Comparison of ENCODE assay signal across 26 cellular contexts in genomic region chr18:67385455-67385854, GRCh38.
DNase-seq lines count a peak whose midpoint lies in the region; FAIRE-seq and TF ChIP-seq lines count a peak whose summit lies in the region.
"Had no signal": no experiment of that assay in that cellular context is flagged by ENCODE, and none has a peak within 500 bp of the region (broad histone marks: within the 10 kb centered on the region; RNA-seq: fewer than 3 reads in every experiment).

No MANE protein-coding gene starts in this region.

- no peaks in the 10 kb centered on the region for H3K27me3 Mint-ChIP-seq in osteocyte (ENCODE audit: unreplicated experiment)
- H3K27me3 Mint-ChIP-seq: activated B cell treated with CpG ODN at 0.5 μM for 24 hours, T-cell, type B pancreatic cell had no signal

- no peaks in the 10 kb centered on the region for H3K79me2 ChIP-seq in endothelial cell of umbilical vein (ENCODE audit: control insufficient read depth, insufficient read depth, low read length)

- peak overlapping the region; percentile 29 for H3K27ac ChIP-seq in endothelial cell of umbilical vein (ENCODE audit: insufficient read depth, low read depth, low read length)
- H3K27ac ChIP-seq: 22Rv1, heart left ventricle, RWPE1 had no signal

- no peaks in the 10 kb centered on the region for H3K9me3 ChIP-seq in endothelial cell of umbilical vein (replicated peaks; ENCODE audit: control insufficient read depth, insufficient read depth, low read length)
- H3K9me3 ChIP-seq: adrenal gland, heart left ventricle had no signal

- FAIRE-seq in endothelial cell of umbilical vein (lab: Jason Lieb, UNC) = peak; percentile 72
- FAIRE-seq: GM19239, H54 had no signal

- peak; percentile 72 for DNase-seq in DMS53 (lab: John Stamatoyannopoulos, UW)
- no peak for DNase-seq in DMS53 treated with DMSO at 0.1 percent for 48 hours (lab: John Stamatoyannopoulos, UW; ENCODE audit: unreplicated experiment)
- DNase-seq in NCI-H460 (ENCODE audit: extremely low read depth, low read depth) = peak; percentile 14
- DNase-seq in endothelial cell of umbilical vein (ENCODE audit: low read depth, low spot score) = peak; percentile 56
- DNase-seq in osteocyte (ENCODE audit: extremely low spot score, unreplicated experiment) = no peak
- no peak for DNase-seq in dedifferentiated amniotic fluid mesenchymal stem cell (ENCODE audit: extremely low spot score)
- DNase-seq in posterior vena cava (ENCODE audit: low spot score) = no peak
- no peak for DNase-seq in ecto neural progenitor cell (ENCODE audit: low spot score)
- DNase-seq: activated B cell treated with CpG ODN at 0.5 μM for 24 hours; C1 segment of cervical spinal cord; cortex of kidney; DMS79; heart left ventricle; Karpas-422; NCI-H1417 treated with DMSO at 0.1 percent for 48 hours; NK-92 treated with Interleukin-12 subunit alpha and Interleukin-12 subunit beta, amount 100 ng/mL, for 24 hours; stimulated activated CD4-positive, alpha-beta T cell treated with anti-CD3 and anti-CD28 coated beads, Interleukin-15, amount 100 ng/mL, for 24 hours; stimulated activated naive CD8-positive, alpha-beta T cell treated with anti-CD3 and anti-CD28 coated beads, Interleukin-15, Interleukin-2, amounts not matched to agents 100 U/mL and 50 U/mL, for 24 hours; T-cell had no signal

- TF ChIP-seq CTCF in endothelial cell of umbilical vein (IDR thresholded peaks at IDR 0.05; ENCODE audit: extremely low read depth in 1 of 2, insufficient read depth in 1 of 2, low read depth in 1 of 2, low read length in 2 of 2) = no peak
- no peak for TF ChIP-seq CTCF in osteocyte (IDR thresholded peaks at IDR 0.05)

- H3K27me3 ChIP-seq in endothelial cell of umbilical vein (ENCODE audit: control insufficient read depth in 2 of 2, insufficient read depth in 2 of 2, low read length in 2 of 2) = no peaks in the 10 kb centered on the region
- H3K27me3 ChIP-seq: adrenal gland, heart left ventricle had no signal

- H3K9me3 Mint-ChIP-seq in osteocyte (ENCODE audit: unreplicated experiment) = no peaks in the 10 kb centered on the region
- H3K9me3 Mint-ChIP-seq: activated B cell treated with CpG ODN at 0.5 μM for 24 hours, mesothelial cell of epicardium, T-cell, type B pancreatic cell had no signal

- peaks cover 16% of the 10 kb centered on the region for H3K4me1 ChIP-seq in endothelial cell of umbilical vein (ENCODE audit: control insufficient read depth, extremely low read depth, insufficient read depth, low read length)
- H3K4me1 ChIP-seq: heart left ventricle had no signal

- intact Hi-C loops in endothelial cell of umbilical vein (cut with micrococcal nuclease) = no loop called here
- intact Hi-C loops in posterior vena cava (cut with DNase I) = no loop called here

- BruUV-seq in endothelial cell of umbilical vein (replicated peaks; lab: Mats Ljungman, UMichigan) = no TSS peak

- dilution Hi-C loops in endothelial cell of umbilical vein (cut with MboI; ENCODE audit: extremely low pct_ligation_motif_present, low sequenced_read_pairs) = no loop called here

- H3K36me3 Mint-ChIP-seq in osteocyte (ENCODE audit: unreplicated experiment) = no peaks in the 10 kb centered on the region
- H3K36me3 Mint-ChIP-seq: mesothelial cell of epicardium, T-cell, type B pancreatic cell had no signal

- peak overlapping the region; percentile 81 for H2AFZ ChIP-seq in endothelial cell of umbilical vein (ENCODE audit: low read depth, low read length)

- H3K4me2 ChIP-seq in endothelial cell of umbilical vein (ENCODE audit: insufficient read depth, low read length) = peak overlapping the region; percentile 64

- no peaks in the 10 kb centered on the region for H3K9me1 ChIP-seq in endothelial cell of umbilical vein (replicated peaks; ENCODE audit: control insufficient read depth, extremely low read depth, insufficient read depth, low read length)

- H3K9ac ChIP-seq in endothelial cell of umbilical vein (replicated peaks; ENCODE audit: extremely low read depth, insufficient read depth, low read length) = no peak overlapping the region

- TF ChIP-seq POLR2A in endothelial cell of umbilical vein (IDR thresholded peaks at IDR 0.05; ENCODE audit: low read depth, low read length) = no peak

- no peaks in the 10 kb centered on the region for H4K20me1 ChIP-seq in endothelial cell of umbilical vein (replicated peaks; ENCODE audit: control insufficient read depth, extremely low read depth, insufficient read depth, low read length)

- POLR2A ChIA-PET in endothelial cell of umbilical vein (lab: Charles Lee) = no interaction called here

- peaks cover 52% of the 10 kb centered on the region for H3K4me1 Mint-ChIP-seq in osteocyte (ENCODE audit: unreplicated experiment)
- H3K4me1 Mint-ChIP-seq: activated B cell treated with CpG ODN at 0.5 μM for 24 hours, mesothelial cell of epicardium, T-cell had no signal

- no peaks in the 10 kb centered on the region for H3K36me3 ChIP-seq in endothelial cell of umbilical vein (ENCODE audit: control insufficient read depth in 2 of 2, extremely low read depth in 1 of 2, insufficient read depth in 2 of 2, low read length in 2 of 2)
- H3K36me3 ChIP-seq: adrenal gland, heart left ventricle had no signal

- peak overlapping the region; percentile 43 for H3K27ac Mint-ChIP-seq in osteocyte (ENCODE audit: unreplicated experiment)
- H3K27ac Mint-ChIP-seq: activated B cell treated with CpG ODN at 0.5 μM for 24 hours, mesothelial cell of epicardium, T-cell, type B pancreatic cell had no signal

- H3K4me3 ChIP-seq in endothelial cell of umbilical vein (replicated peaks in 1 of 3; ENCODE audit: insufficient read depth in 1 of 3, low read depth in 1 of 3, low read length in 3 of 3) = no peak overlapping the region
- H3K4me3 ChIP-seq: adrenal gland, heart left ventricle had no signal

- no peak overlapping the region for H3K4me3 Mint-ChIP-seq in osteocyte (ENCODE audit: unreplicated experiment)
- H3K4me3 Mint-ChIP-seq: activated B cell treated with CpG ODN at 0.5 μM for 24 hours, mesothelial cell of epicardium, T-cell, type B pancreatic cell had no signal

- CTCF ChIA-PET in endothelial cell of umbilical vein (lab: Charles Lee) = no interaction called here

TF ChIP-seq in endothelial cell of umbilical vein, 7 proteins besides CTCF, POLR2A, EP300 and RAD21:
- no peak for TF ChIP-seq GATA2 (IDR thresholded peaks at IDR 0.05; ENCODE audit: insufficient read depth, insufficient read length, low read depth, low read length)
- no peak for TF ChIP-seq MYC (IDR thresholded peaks at IDR 0.05; ENCODE audit: low read depth, low read length)
- no peak for TF ChIP-seq EZH2 (IDR thresholded peaks at IDR 0.05; ENCODE audit: borderline replicate concordance, low read depth, low read length, severe bottlenecking)
- no peak for TF ChIP-seq JUN (IDR thresholded peaks at IDR 0.05; ENCODE audit: borderline replicate concordance, insufficient read depth, insufficient read length, low read depth)
- no peak for TF ChIP-seq MAX (IDR thresholded peaks at IDR 0.05; ENCODE audit: insufficient read depth, insufficient read length)
- no peak for TF ChIP-seq FOS (IDR thresholded peaks at IDR 0.05; ENCODE audit: borderline replicate concordance, insufficient read depth, low read length)
- TF ChIP-seq POLR2AphosphoS5 (IDR thresholded peaks at IDR 0.05; ENCODE audit: insufficient read depth, low read depth, low read length) = no peak

Comparison
In these comparisons a context has a peak if more than half of its experiments do, and no peak if none do; other contexts are left out.
1. DNase-seq: peak in DMS53 (single experiment), NCI-H460 (single experiment) and endothelial cell of umbilical vein (single experiment); none in DMS53 treated with DMSO at 0.1 percent for 48 hours (single experiment), osteocyte (single experiment), dedifferentiated amniotic fluid mesenchymal stem cell (single experiment), posterior vena cava (single experiment) and ecto neural progenitor cell (single experiment).